Comparison of ENCODE assay signal across 18 cellular contexts in the genomic region with DNA sequence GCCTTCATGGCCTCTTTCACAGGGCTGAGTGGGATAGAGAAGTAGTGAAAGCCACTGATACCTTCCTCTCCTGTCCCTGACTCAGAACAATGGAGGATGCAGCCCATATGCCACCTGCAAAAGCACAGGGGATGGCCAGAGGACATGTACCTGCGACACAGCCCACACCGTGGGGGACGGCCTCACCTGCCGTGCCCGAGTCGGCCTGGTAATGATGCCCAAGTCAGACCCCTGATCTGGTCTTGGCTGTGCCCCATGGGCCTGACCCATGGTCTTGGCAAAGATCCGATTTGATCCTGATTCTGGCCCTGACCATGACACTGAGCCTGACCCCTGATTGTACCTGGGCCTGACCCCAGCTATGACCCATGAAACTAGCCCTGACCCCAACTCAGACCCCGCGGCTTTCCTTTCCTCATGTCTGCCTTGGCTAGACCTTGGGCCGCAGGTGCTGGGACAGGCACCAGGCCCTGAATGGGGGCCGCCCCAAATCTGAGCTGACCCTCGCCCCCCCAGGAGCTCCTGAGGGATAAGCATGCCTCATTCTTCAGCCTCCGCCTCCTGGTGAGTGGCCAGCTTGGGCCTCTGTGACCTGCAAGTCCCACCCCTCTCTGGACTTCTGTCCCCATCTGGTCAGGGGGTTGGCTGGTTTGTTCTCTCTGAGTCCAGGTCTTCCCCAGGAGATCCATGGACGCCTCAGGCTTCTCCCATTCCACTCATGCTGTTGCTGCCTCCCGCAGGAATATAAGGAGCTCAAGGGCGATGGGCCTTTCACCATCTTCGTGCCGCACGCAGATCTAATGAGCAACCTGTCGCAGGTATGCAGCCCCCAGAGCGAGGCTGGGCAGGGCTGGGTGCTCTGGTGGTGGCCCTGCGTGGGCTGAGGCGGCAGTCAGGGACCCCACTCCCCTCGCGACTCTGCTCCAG. TPM values are rescaled to one million over a fixed set of nuclear protein-coding genes. Genes with fewer than 3 reads are reported as not detected.
DNase-seq lines count a peak whose midpoint lies in the region; ATAC-seq and TF ChIP-seq lines count a peak whose summit lies in the region.
"Had no signal": no experiment of that assay in that cellular context is flagged by ENCODE, and none has a peak within 500 bp of the region (broad histone marks: within the 10 kb centered on the region; RNA-seq: fewer than 3 reads in every experiment).

No MANE protein-coding gene starts in this region.

- intact Hi-C loops in ascending aorta (cut with DNase I): no loop called here

- POLR2A ChIA-PET in WTC11 (lab: Charles Lee): interaction anchor here (0.6 to 1.7 kb wide), 2 partner anchors 14 to 1042 kb away, joined by 4 to 5 read pairs; no protein-coding TSS in a partner anchor

- H3K27ac Mint-ChIP-seq in WTC11: no peak overlapping the region; the same call in 1 of the 2 replicates

- peak overlapping the region; percentile 62 for H3K4me3 Mint-ChIP-seq in WTC11

- H3K36me3 Mint-ChIP-seq in WTC11: no peaks in the 10 kb centered on the region

- peaks cover 7% of the 10 kb centered on the region for H3K4me1 Mint-ChIP-seq in WTC11

- H3K36me3 ChIP-seq in ascending aorta: no peaks in the 10 kb centered on the region

- H3K9me3 Mint-ChIP-seq in WTC11: no peaks in the 10 kb centered on the region

- no peak overlapping the region for H3K27ac ChIP-seq in ascending aorta
- H3K27ac ChIP-seq: epithelial cell of prostate, parathyroid adenoma had no signal

- peak; percentile 42 for DNase-seq in ELF-1 (ENCODE audit: low read depth, low spot score)
- no peak for DNase-seq in WTC11 (ENCODE audit: low spot score)
- no peak for DNase-seq in skeletal muscle cell (ENCODE audit: low read depth)
- no peak for DNase-seq in NCI-H1105 treated with DMSO at 0.1 percent for 48 hours (lab: John Stamatoyannopoulos, UW)
- DNase-seq in Ammon's horn (ENCODE audit: low spot score): no peak
- no peak for DNase-seq in ascending aorta (ENCODE audit: low spot score in 2 of 2)
- DNase-seq: activated CD4-positive, alpha-beta T cell treated with anti-CD3 and anti-CD28 coated beads for 1 hour; activated effector memory CD4-positive, alpha-beta T cell treated with anti-CD3 and anti-CD28 coated beads, Interleukin-2, amount 50 U/mL, for 16 hours; HCEC 1CT; MM.1S; NCI-H2029 treated with DMSO at 0.1 percent for 48 hours; NCI-H524; OCI-M1; stimulated activated CD4-positive, alpha-beta T cell treated with anti-CD3 and anti-CD28 coated beads, Interleukin-15, amount 100 ng/mL, for 24 hours; T-helper 9 cell had no signal

- no peak for TF ChIP-seq CTCF in WTC11 (IDR thresholded peaks at IDR 0.05)
- no peak for TF ChIP-seq CTCF in ascending aorta (IDR thresholded peaks at IDR 0.05)

- no peaks in the 10 kb centered on the region; the same call in 1 of the 2 replicates for H3K27me3 Mint-ChIP-seq in WTC11 (ENCODE audit: low read depth)

- ATAC-seq in WTC11: no peak

- H3K27me3 ChIP-seq in ascending aorta: no peaks in the 10 kb centered on the region

- CTCF ChIA-PET in WTC11 (lab: Charles Lee): interaction anchor here (0.8 to 2.1 kb wide), 7 partner anchors 18 to 106 kb away, joined by 3 to 12 read pairs (median 4); a partner anchor contains a TSS

- no peaks in the 10 kb centered on the region for H3K4me1 ChIP-seq in ascending aorta
- H3K4me1 ChIP-seq: parathyroid adenoma had no signal

- H3K4me3 ChIP-seq in iPS-18c (ENCODE audit: insufficient read depth, low read depth, low read length) (peak overlapping the region; percentile 46; the same call in 1 of the 2 replicates), skeletal muscle cell (ENCODE audit: low read depth, low read length) (peak overlapping the region; percentile 31), ascending aorta (peak overlapping the region in 1 of 2 donors; percentile 2)

- H3K9me3 ChIP-seq in iPS-18c (ENCODE audit: control insufficient read depth, insufficient read depth, low read length) (no peaks in the 10 kb centered on the region), ascending aorta (no peaks in the 10 kb centered on the region)

TF ChIP-seq in WTC11, 78 proteins besides CTCF, POLR2A, EP300 and RAD21 (continues in another document):
- no peak for TF ChIP-seq ZNF317 (CRISPR knock-in tag; IDR thresholded peaks at IDR 0.05; ENCODE audit: borderline replicate concordance, low read depth)
- TF ChIP-seq, protein P1, sequence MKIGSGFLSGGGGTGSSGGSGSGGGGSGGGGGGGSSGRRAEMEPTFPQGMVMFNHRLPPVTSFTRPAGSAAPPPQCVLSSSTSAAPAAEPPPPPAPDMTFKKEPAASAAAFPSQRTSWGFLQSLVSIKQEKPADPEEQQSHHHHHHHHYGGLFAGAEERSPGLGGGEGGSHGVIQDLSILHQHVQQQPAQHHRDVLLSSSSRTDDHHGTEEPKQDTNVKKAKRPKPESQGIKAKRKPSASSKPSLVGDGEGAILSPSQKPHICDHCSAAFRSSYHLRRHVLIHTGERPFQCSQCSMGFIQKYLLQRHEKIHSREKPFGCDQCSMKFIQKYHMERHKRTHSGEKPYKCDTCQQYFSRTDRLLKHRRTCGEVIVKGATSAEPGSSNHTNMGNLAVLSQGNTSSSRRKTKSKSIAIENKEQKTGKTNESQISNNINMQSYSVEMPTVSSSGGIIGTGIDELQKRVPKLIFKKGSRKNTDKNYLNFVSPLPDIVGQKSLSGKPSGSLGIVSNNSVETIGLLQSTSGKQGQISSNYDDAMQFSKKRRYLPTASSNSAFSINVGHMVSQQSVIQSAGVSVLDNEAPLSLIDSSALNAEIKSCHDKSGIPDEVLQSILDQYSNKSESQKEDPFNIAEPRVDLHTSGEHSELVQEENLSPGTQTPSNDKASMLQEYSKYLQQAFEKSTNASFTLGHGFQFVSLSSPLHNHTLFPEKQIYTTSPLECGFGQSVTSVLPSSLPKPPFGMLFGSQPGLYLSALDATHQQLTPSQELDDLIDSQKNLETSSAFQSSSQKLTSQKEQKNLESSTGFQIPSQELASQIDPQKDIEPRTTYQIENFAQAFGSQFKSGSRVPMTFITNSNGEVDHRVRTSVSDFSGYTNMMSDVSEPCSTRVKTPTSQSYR (CRISPR knock-in tag; IDR thresholded peaks at IDR 0.05): no peak
- TF ChIP-seq, protein P2, sequence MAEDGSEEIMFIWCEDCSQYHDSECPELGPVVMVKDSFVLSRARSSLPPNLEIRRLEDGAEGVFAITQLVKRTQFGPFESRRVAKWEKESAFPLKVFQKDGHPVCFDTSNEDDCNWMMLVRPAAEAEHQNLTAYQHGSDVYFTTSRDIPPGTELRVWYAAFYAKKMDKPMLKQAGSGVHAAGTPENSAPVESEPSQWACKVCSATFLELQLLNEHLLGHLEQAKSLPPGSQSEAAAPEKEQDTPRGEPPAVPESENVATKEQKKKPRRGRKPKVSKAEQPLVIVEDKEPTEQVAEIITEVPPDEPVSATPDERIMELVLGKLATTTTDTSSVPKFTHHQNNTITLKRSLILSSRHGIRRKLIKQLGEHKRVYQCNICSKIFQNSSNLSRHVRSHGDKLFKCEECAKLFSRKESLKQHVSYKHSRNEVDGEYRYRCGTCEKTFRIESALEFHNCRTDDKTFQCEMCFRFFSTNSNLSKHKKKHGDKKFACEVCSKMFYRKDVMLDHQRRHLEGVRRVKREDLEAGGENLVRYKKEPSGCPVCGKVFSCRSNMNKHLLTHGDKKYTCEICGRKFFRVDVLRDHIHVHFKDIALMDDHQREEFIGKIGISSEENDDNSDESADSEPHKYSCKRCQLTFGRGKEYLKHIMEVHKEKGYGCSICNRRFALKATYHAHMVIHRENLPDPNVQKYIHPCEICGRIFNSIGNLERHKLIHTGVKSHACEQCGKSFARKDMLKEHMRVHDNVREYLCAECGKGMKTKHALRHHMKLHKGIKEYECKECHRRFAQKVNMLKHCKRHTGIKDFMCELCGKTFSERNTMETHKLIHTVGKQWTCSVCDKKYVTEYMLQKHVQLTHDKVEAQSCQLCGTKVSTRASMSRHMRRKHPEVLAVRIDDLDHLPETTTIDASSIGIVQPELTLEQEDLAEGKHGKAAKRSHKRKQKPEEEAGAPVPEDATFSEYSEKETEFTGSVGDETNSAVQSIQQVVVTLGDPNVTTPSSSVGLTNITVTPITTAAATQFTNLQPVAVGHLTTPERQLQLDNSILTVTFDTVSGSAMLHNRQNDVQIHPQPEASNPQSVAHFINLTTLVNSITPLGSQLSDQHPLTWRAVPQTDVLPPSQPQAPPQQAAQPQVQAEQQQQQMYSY (CRISPR knock-in tag; IDR thresholded peaks at IDR 0.05): no peak
- TF ChIP-seq, protein P3, sequence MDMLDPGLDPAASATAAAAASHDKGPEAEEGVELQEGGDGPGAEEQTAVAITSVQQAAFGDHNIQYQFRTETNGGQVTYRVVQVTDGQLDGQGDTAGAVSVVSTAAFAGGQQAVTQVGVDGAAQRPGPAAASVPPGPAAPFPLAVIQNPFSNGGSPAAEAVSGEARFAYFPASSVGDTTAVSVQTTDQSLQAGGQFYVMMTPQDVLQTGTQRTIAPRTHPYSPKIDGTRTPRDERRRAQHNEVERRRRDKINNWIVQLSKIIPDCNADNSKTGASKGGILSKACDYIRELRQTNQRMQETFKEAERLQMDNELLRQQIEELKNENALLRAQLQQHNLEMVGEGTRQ (CRISPR knock-in tag; IDR thresholded peaks at IDR 0.05): no peak
- no peak for TF ChIP-seq GTF2I (CRISPR knock-in tag; conservative IDR thresholded peaks at IDR 0.05)
- TF ChIP-seq SMAD4 (CRISPR knock-in tag; IDR thresholded peaks at IDR 0.05): no peak
- TF ChIP-seq SP1 (CRISPR knock-in tag; conservative IDR thresholded peaks at IDR 0.05): no peak
- TF ChIP-seq, protein P4, sequence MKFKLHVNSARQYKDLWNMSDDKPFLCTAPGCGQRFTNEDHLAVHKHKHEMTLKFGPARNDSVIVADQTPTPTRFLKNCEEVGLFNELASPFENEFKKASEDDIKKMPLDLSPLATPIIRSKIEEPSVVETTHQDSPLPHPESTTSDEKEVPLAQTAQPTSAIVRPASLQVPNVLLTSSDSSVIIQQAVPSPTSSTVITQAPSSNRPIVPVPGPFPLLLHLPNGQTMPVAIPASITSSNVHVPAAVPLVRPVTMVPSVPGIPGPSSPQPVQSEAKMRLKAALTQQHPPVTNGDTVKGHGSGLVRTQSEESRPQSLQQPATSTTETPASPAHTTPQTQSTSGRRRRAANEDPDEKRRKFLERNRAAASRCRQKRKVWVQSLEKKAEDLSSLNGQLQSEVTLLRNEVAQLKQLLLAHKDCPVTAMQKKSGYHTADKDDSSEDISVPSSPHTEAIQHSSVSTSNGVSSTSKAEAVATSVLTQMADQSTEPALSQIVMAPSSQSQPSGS (CRISPR knock-in tag; IDR thresholded peaks at IDR 0.05; ENCODE audit: borderline replicate concordance, low read depth): no peak

RNA-seq across cellular contexts. Expression of a gene that starts 15.6 kb away (rescaled TPM):
- total RNA-seq in WTC11 (2021): 377 to 430 TPM (median 417 TPM) in 3 replicates
- total RNA-seq in ascending aorta: 95.5 TPM

RNA-seq across cellular contexts. Expression of a gene that starts 18.3 kb away (rescaled TPM):
- total RNA-seq in WTC11 (2021) (30.0 to 37.8 TPM (median 36.4 TPM) in 3 replicates), ascending aorta (not detected)

RNA-seq across cellular contexts. Expression of a gene that starts 22.9 kb away (rescaled TPM):
- 1.9 to 2.6 TPM (median 2.1 TPM) in 3 replicates for total RNA-seq in WTC11 (2021)
- total RNA-seq in ascending aorta: 363 TPM

Comparison
In these comparisons a context has a peak if more than half of its experiments do, and no peak if none do; other contexts are left out.
1. RNA of a gene that starts 18.3 kb away (total RNA-seq): 30.0 to 37.8 TPM in WTC11; not detected in ascending aorta (single experiment); every median in the first group is over 10 times any median in the second.
2. RNA of a gene that starts 22.9 kb away (total RNA-seq): 363 TPM in ascending aorta (single experiment); 1.9 to 2.6 TPM in WTC11; every median in the first group is over 100 times any median in the second.